14 cellular contexts compared by ENCODE assay signal in genomic region chr5:146788918-146789317, GRCh38.
"Had no signal": no experiment of that assay in that cellular context is flagged by ENCODE, and none has a peak within 500 bp of the region (broad histone marks: within the 10 kb centered on the region; RNA-seq: fewer than 3 reads in every experiment).

No MANE protein-coding gene starts in this region.

- H3K27me3 ChIP-seq: cardiac muscle cell, esophagus squamous epithelium, neutrophil, right atrium auricular region, tibial nerve had no signal

- H3K4me1 ChIP-seq: esophagus squamous epithelium, right atrium auricular region had no signal

- H3K4me3 ChIP-seq: cardiac muscle cell, esophagus squamous epithelium, right atrium auricular region, smooth muscle cell, tibial nerve had no signal

- H3K9me3 ChIP-seq: esophagus squamous epithelium, neutrophil, right atrium auricular region, tibial nerve had no signal

- H3K27ac ChIP-seq: cardiac muscle cell, esophagus squamous epithelium, neutrophil, right atrium auricular region had no signal

- DNase-seq: activated CD4-positive, alpha-beta memory T cell treated with anti-CD3 and anti-CD28 coated beads, Interleukin-2, amount 10 ng/mL, durations not matched to agents 7 days and 5 days; activated naive CD4-positive, alpha-beta T cell; activated T-cell treated with anti-CD3 and anti-CD28 coated beads, Interleukin-2, amount 50 U/mL, for 48 hours; aorta; esophagus squamous epithelium; foreskin fibroblast; posterior cingulate gyrus; T1000 had no signal

- ATAC-seq: stimulated activated effector memory CD8-positive, alpha-beta T cell treated with anti-CD3 and anti-CD28 coated beads, Interleukin-12 subunit alpha, Interleukin-12 subunit beta, amount 100 ng/mL, for 72 hours had no signal

- H3K36me3 ChIP-seq: cardiac muscle cell, esophagus squamous epithelium, neutrophil, right atrium auricular region, tibial nerve had no signal
